ENCODE assay signal across 34 cellular contexts in the genomic region with DNA sequence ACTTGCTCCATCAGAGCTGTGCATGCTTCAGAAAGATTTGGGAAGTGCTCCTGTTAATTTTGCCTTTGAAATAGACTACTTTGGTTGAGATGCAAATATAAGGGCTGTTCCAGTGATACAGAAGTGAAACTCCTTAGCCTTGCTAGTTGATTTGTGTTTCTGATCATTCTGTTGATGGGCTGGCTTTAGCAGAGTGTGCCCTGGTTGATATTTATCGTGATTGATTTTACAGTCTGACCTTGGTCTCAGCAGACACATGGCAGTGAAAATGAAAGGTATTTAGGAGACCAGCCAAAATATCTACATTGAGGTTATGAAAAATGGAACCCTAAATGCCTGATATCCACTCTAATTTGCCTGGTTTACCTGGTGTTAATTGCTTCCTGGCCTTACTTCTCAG.
"Had no signal": no experiment of that assay in that cellular context is flagged by ENCODE, and none has a peak within 500 bp of the region (broad histone marks: within the 10 kb centered on the region; RNA-seq: fewer than 3 reads in every experiment).

No MANE protein-coding gene starts in this region.

- H3K9me3 ChIP-seq: adrenal gland, body of pancreas, breast epithelium had no signal

- H3K36me3 ChIP-seq: adrenal gland, brain microvascular endothelial cell, breast epithelium, WERI-Rb-1 had no signal

- DNase-seq: activated CD4-positive, alpha-beta T cell treated with anti-CD3 and anti-CD28 coated beads for 1 hour; activated CD4-positive, alpha-beta T cell treated with anti-CD3 and anti-CD28 coated beads for 36 hours; activated CD4-positive, alpha-beta T cell treated with anti-CD3 and anti-CD28 coated beads for 48 hours; activated CD4-positive, alpha-beta T cell treated with anti-CD3 and anti-CD28 coated beads, Interleukin-2, amount 10 ng/mL, durations not matched to agents 7 days and 5 days; activated CD4-positive, alpha-beta T cell treated with anti-CD3 and anti-CD28 coated beads, Interleukin-2, amount 50 U/mL, for 48 hours; activated CD4-positive, CD25-positive, alpha-beta regulatory T cell; activated CD8-positive, alpha-beta memory T cell treated with anti-CD3 and anti-CD28 coated beads, Interleukin-2, amount 50 U/mL, for 4 hours; activated CD8-positive, alpha-beta T cell treated with anti-CD3 and anti-CD28 coated beads for 36 hours; activated effector memory CD4-positive, alpha-beta T cell treated with anti-CD3 and anti-CD28 coated beads, Interleukin-2, amount 50 U/mL, for 16 hours; activated gamma-delta T cell treated with Interleukin-2 at 50 U/mL for 16 hours; activated naive CD4-positive, alpha-beta T cell; activated naive CD4-positive, alpha-beta T cell treated with anti-CD3 and anti-CD28 coated beads for 36 hours; activated naive CD4-positive, alpha-beta T cell treated with anti-CD3 and anti-CD28 coated beads, Interleukin-2, amount 50 U/mL, for 16 hours; activated naive CD8-positive, alpha-beta T cell treated with anti-CD3 and anti-CD28 coated beads for 36 hours; activated T-cell treated with anti-CD3 and anti-CD28 coated beads for 4 hours; activated T-cell treated with anti-CD3 and anti-CD28 coated beads, Interleukin-2, amount 50 U/mL, for 1 hour; activated T-cell treated with anti-CD3 and anti-CD28 coated beads, Interleukin-2, amount 50 U/mL, for 4 hours; activated T-cell treated with anti-CD3 and anti-CD28 coated beads, Interleukin-2, amount 50 U/mL, for 72 hours; adrenal gland; amniotic stem cell; aorta; body of pancreas; brain microvascular endothelial cell; central memory CD4-positive, alpha-beta T cell; T-helper 1 cell; T-helper 2 cell; T-helper 9 cell; WERI-Rb-1 had no signal

- H3K27ac ChIP-seq: adrenal gland, body of pancreas, brain microvascular endothelial cell, breast epithelium, WERI-Rb-1 had no signal

- ATAC-seq: activated CD4-positive, alpha-beta T cell treated with anti-CD3 and anti-CD28 coated beads for 36 hours; activated CD4-positive, CD25-positive, alpha-beta regulatory T cell treated with anti-CD3 and anti-CD28 coated beads, Interleukin-2, amount 50 U/mL, for 24 hours; activated CD8-positive, alpha-beta T cell treated with anti-CD3 and anti-CD28 coated beads for 36 hours; activated naive CD4-positive, alpha-beta T cell treated with anti-CD3 and anti-CD28 coated beads, Interleukin-2, amount 50 U/mL, for 72 hours; activated T-cell treated with anti-CD3 and anti-CD28 coated beads, Interleukin-2, amount 50 U/mL, for 4 hours; activated T-cell treated with anti-CD3 and anti-CD28 coated beads, Interleukin-2, amount 50 U/mL, for 72 hours; activated T-helper 17 cell treated with anti-CD3 and anti-CD28 coated beads, Interleukin-2, amount 50 U/mL, for 72 hours; body of pancreas; WTC11 had no signal

- H3K27me3 ChIP-seq: adrenal gland, body of pancreas, brain microvascular endothelial cell, breast epithelium had no signal

- H3K4me3 ChIP-seq: adrenal gland, body of pancreas, breast epithelium had no signal

- H3K4me1 ChIP-seq: adrenal gland, body of pancreas, breast epithelium had no signal

- FAIRE-seq: astrocyte had no signal
